12 cellular contexts compared by ENCODE assay signal in the genomic region with DNA sequence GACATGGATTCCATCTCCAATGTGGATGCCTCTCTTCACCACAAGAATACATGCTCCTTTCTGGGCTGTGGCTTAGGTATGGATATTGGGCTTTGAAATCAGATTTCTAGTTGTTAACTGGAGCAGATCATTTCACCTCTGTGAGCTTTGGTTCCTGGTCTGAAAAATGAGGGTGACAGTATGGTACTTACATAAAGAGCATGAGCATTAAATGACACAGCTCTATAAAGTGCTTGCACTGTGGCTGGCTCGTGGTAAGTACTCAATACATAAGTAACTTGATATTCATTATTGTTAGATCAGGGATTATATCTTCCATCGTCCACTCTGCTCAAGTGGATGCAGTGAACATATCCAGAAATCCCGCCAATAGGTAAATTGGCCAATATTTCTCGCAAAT. TPM values are rescaled to one million over a fixed set of nuclear protein-coding genes. Genes with fewer than 3 reads are reported as not detected.
DNase-seq lines count a peak whose midpoint lies in the region; ATAC-seq and TF ChIP-seq lines count a peak whose summit lies in the region.
"Had no signal": no experiment of that assay in that cellular context is flagged by ENCODE, and none has a peak within 500 bp of the region (broad histone marks: within the 10 kb centered on the region; RNA-seq: fewer than 3 reads in every experiment).

No MANE protein-coding gene starts in this region.

- H3K9me3 ChIP-seq in duodenal mucosa (ENCODE audit: control insufficient read depth in 1 of 2, low read length in 2 of 2) (no peaks in the 10 kb centered on the region), transverse colon (no peaks in the 10 kb centered on the region), psoas muscle (no peaks in the 10 kb centered on the region), WERI-Rb-1 (ENCODE audit: severe bottlenecking) (no peaks in the 10 kb centered on the region)

- no peaks in the 10 kb centered on the region for H3K9me3 Mint-ChIP-seq in activated naive CD4-positive, alpha-beta T cell treated with anti-CD3 and anti-CD28 coated beads, Interleukin-2, amount 50 U/mL, for 24 hours

- peak overlapping the region; percentile 77 for H3K4me3 Mint-ChIP-seq in activated naive CD4-positive, alpha-beta T cell treated with anti-CD3 and anti-CD28 coated beads, Interleukin-2, amount 50 U/mL, for 24 hours

- TF ChIP-seq POLR2A in transverse colon (IDR thresholded peaks at IDR 0.05), result no peak

- WGBS in transverse colon (ENCODE audit: low coverage in 1 of 2), 2 donors, result 70 to 74% methylated on average over 3 to 4 of the region's 4 CpGs
- 76 to 77% (median 76%) methylated on average over 4 of the region's 4 CpGs for WGBS in psoas muscle, 3 donors

- no peaks in the 10 kb centered on the region for H3K27me3 Mint-ChIP-seq in activated naive CD4-positive, alpha-beta T cell treated with anti-CD3 and anti-CD28 coated beads, Interleukin-2, amount 50 U/mL, for 24 hours

- in situ Hi-C loops in transverse colon (cut with MboI; ENCODE audit: low pct_ligation_motif_present in 1 of 4, low pct_unique_long_range_greater_than_20kb in 1 of 4, low sequenced_read_pairs in 3 of 4), result no loop called here

- H3K4me1 Mint-ChIP-seq in activated naive CD4-positive, alpha-beta T cell treated with anti-CD3 and anti-CD28 coated beads, Interleukin-2, amount 50 U/mL, for 24 hours, result peaks cover 99% of the 10 kb centered on the region

- H3K4me3 ChIP-seq in duodenal mucosa (ENCODE audit: low read depth in 1 of 2, low read length in 2 of 2), result no peak overlapping the region
- no peak overlapping the region for H3K4me3 ChIP-seq in transverse colon
- no peak overlapping the region for H3K4me3 ChIP-seq in psoas muscle
- no peak overlapping the region for H3K4me3 ChIP-seq in WERI-Rb-1 (ENCODE audit: low read depth, low read length)

- no peaks in the 10 kb centered on the region for H3K36me3 Mint-ChIP-seq in activated naive CD4-positive, alpha-beta T cell treated with anti-CD3 and anti-CD28 coated beads, Interleukin-2, amount 50 U/mL, for 24 hours

- TF ChIP-seq CTCF in transverse colon (IDR thresholded peaks at IDR 0.05) (no peak), psoas muscle (IDR thresholded peaks at IDR 0.05) (no peak), WERI-Rb-1 (IDR thresholded peaks at IDR 0.05; ENCODE audit: low read depth, low read length) (no peak)

- H3K27ac Mint-ChIP-seq in activated naive CD4-positive, alpha-beta T cell treated with anti-CD3 and anti-CD28 coated beads, Interleukin-2, amount 50 U/mL, for 24 hours, result peak overlapping the region; percentile 100

- TF ChIP-seq EP300 in transverse colon (IDR thresholded peaks at IDR 0.05; ENCODE audit: low read depth), result no peak

- H3K36me3 ChIP-seq in duodenal mucosa (ENCODE audit: control insufficient read depth in 1 of 2, insufficient read depth in 2 of 2, low read length in 2 of 2) (no peaks in the 10 kb centered on the region), transverse colon (no peaks in the 10 kb centered on the region), psoas muscle (ENCODE audit: insufficient read depth in 1 of 2, low read depth in 1 of 2) (no peaks in the 10 kb centered on the region), WERI-Rb-1 (no peaks in the 10 kb centered on the region)

- no peak for DNase-seq in activated naive CD4-positive, alpha-beta T cell treated with Interleukin-2 at 50 U/mL for 16 hours
- DNase-seq in NCI-H510A treated with DMSO at 0.1 percent for 48 hours (lab: John Stamatoyannopoulos, UW) (peak; percentile 74), transverse colon (no peak), psoas muscle (no peak), WERI-Rb-1 (no peak)
- DNase-seq: AML-193, HCEC 1CT, SHP77 had no signal

- H3K4me1 ChIP-seq in duodenal mucosa (ENCODE audit: control insufficient read depth in 1 of 2, insufficient read depth in 2 of 2, low read length in 2 of 2) (peaks cover 55 to 60% of the 10 kb centered on the region in 2 donors), transverse colon (peaks cover 2 to 76% (median 20%) of the 10 kb centered on the region in 4 donors), psoas muscle (peaks cover 7% of the 10 kb centered on the region)

- H3K27me3 ChIP-seq in duodenal mucosa (ENCODE audit: control insufficient read depth in 1 of 2, insufficient read depth in 2 of 2, low read length in 2 of 2), result no peaks in the 10 kb centered on the region
- no peaks in the 10 kb centered on the region for H3K27me3 ChIP-seq in transverse colon
- no peaks in the 10 kb centered on the region for H3K27me3 ChIP-seq in psoas muscle (ENCODE audit: insufficient read depth in 3 of 3, low read length in 2 of 3)
- H3K27me3 ChIP-seq in WERI-Rb-1 (ENCODE audit: insufficient read depth, low read depth, severe bottlenecking), result peaks cover 40% of the 10 kb centered on the region

- peak overlapping the region in 1 of 2 donors; percentile 29 for H3K9ac ChIP-seq in duodenal mucosa (ENCODE audit: low read depth in 1 of 2, low read length in 2 of 2)

- peak overlapping the region; percentile 57 for H3K27ac ChIP-seq in duodenal mucosa (ENCODE audit: low read depth, low read length)
- H3K27ac ChIP-seq in transverse colon, result peak overlapping the region; percentile 60 to 79 (median 66)
- H3K27ac ChIP-seq in psoas muscle, result no peak overlapping the region
- H3K27ac ChIP-seq in WERI-Rb-1, result no peak overlapping the region

- ATAC-seq in psoas muscle (no peak), GM21367 (IDR thresholded peaks at IDR 0.05; ENCODE audit: unreplicated experiment) (no peak)

- intact Hi-C loops in transverse colon (cut with DNase I; ENCODE audit: low total_unique reads), result no loop called here
- intact Hi-C loops in psoas muscle (cut with DNase I), result no loop called here

RNA-seq across cellular contexts. Expression of a gene that starts 33.4 kb away (rescaled TPM):
- total RNA-seq in transverse colon (10 to 100 TPM in 2 of 4 donors, 1 to 10 TPM in 2; 2.2 to 11.6 (median 7.2) TPM), psoas muscle (1 to 10 TPM; 1.8 to 4.8 (median 2.2) TPM)
- 1 to 10 TPM; 1.1 to 1.9 (median 1.6) TPM for polyA plus RNA-seq in psoas muscle
- total RNA-seq: LHCN-M2 had no signal

Comparison
In these comparisons a context has a peak if more than half of its experiments do, and no peak if none do; other contexts are left out.
1. H3K27ac ChIP-seq: peak in duodenal mucosa (single experiment) and transverse colon (4 of 4); none in psoas muscle (single experiment) and WERI-Rb-1 (single experiment).